In the genomic region with DNA sequence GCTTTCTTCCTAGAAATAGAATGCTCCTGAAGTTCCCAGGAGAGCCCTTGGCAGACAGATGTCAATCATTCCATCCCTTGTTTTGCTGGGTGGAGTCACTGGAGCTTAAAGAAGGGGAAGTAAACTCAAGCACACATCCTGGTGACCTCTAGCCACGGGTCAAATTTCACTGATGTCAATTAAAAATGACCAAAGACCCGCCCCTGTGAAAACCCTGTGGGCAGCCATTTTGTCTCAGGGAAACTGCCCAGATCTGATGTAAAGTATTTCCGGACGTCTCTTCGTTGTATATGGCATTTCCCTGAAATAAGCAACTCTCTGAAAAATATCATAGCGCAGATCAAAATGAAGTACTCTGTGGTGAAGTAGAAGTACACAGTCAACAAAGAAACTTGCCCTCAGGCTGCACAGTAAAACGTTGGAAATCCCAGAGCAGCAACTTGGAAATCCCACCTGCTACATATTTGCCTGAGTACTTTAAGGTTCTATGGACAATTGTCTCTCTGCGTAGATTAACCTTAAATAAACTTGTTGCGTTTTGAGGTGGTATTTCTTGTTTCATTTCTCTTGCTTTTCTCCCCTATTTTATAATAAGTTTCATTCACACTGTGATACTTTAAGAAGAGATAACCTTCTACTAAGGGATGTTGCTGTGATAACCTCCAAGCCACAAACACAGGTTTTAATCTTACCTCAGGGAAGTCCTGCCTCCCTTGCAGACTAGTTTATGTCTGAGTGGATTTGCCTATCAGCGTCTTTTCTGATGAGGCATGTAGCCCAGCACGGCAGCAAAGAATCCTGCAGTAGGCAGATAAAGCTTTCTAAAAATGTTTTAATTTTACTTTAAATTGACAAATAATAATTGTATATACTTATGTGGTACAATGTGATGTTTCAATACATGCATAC, we compare ENCODE assay signal across 1 cellular context.
A peak's percentile ranks its signal among the peaks of the same experiment; 100 is the strongest.
TF ChIP-seq lines count a peak whose summit lies in the region.

No MANE protein-coding gene starts in this region.

TF ChIP-seq in GM12878, 131 proteins besides CTCF, POLR2A, EP300 and RAD21 (continued from another document and continues in another):
- TF ChIP-seq, protein P1, sequence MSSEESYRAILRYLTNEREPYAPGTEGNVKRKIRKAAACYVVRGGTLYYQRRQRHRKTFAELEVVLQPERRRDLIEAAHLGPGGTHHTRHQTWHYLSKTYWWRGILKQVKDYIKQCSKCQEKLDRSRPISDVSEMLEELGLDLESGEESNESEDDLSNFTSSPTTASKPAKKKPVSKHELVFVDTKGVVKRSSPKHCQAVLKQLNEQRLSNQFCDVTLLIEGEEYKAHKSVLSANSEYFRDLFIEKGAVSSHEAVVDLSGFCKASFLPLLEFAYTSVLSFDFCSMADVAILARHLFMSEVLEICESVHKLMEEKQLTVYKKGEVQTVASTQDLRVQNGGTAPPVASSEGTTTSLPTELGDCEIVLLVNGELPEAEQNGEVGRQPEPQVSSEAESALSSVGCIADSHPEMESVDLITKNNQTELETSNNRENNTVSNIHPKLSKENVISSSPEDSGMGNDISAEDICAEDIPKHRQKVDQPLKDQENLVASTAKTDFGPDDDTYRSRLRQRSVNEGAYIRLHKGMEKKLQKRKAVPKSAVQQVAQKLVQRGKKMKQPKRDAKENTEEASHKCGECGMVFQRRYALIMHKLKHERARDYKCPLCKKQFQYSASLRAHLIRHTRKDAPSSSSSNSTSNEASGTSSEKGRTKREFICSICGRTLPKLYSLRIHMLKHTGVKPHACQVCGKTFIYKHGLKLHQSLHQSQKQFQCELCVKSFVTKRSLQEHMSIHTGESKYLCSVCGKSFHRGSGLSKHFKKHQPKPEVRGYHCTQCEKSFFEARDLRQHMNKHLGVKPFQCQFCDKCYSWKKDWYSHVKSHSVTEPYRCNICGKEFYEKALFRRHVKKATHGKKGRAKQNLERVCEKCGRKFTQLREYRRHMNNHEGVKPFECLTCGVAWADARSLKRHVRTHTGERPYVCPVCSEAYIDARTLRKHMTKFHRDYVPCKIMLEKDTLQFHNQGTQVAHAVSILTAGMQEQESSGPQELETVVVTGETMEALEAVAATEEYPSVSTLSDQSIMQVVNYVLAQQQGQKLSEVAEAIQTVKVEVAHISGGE (CRISPR knock-in tag; IDR thresholded peaks at IDR 0.05) = no peak
- no peak for TF ChIP-seq ZZZ3 (IDR thresholded peaks at IDR 0.05; ENCODE audit: control insufficient read depth, insufficient read length, low read depth)
- TF ChIP-seq HCFC1 (IDR thresholded peaks at IDR 0.05; ENCODE audit: low read length) = no peak
- TF ChIP-seq, protein P2, sequence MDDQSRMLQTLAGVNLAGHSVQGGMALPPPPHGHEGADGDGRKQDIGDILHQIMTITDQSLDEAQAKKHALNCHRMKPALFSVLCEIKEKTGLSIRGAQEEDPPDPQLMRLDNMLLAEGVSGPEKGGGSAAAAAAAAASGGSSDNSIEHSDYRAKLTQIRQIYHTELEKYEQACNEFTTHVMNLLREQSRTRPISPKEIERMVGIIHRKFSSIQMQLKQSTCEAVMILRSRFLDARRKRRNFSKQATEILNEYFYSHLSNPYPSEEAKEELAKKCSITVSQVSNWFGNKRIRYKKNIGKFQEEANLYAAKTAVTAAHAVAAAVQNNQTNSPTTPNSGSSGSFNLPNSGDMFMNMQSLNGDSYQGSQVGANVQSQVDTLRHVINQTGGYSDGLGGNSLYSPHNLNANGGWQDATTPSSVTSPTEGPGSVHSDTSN (IDR thresholded peaks at IDR 0.05; ENCODE audit: insufficient replicate concordance, low read depth, low read length) = peak; percentile 88
- no peak for TF ChIP-seq TCF12 (IDR thresholded peaks at IDR 0.05; ENCODE audit: low read depth, low read length)
- no peak for TF ChIP-seq ZNF24 (IDR thresholded peaks at IDR 0.05)
- TF ChIP-seq, protein P3, sequence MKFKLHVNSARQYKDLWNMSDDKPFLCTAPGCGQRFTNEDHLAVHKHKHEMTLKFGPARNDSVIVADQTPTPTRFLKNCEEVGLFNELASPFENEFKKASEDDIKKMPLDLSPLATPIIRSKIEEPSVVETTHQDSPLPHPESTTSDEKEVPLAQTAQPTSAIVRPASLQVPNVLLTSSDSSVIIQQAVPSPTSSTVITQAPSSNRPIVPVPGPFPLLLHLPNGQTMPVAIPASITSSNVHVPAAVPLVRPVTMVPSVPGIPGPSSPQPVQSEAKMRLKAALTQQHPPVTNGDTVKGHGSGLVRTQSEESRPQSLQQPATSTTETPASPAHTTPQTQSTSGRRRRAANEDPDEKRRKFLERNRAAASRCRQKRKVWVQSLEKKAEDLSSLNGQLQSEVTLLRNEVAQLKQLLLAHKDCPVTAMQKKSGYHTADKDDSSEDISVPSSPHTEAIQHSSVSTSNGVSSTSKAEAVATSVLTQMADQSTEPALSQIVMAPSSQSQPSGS (IDR thresholded peaks at IDR 0.05; ENCODE audit: low read length) = no peak; the same call in 1 of the 2 replicates
- no peak for TF ChIP-seq ZNF207 (IDR thresholded peaks at IDR 0.05; ENCODE audit: borderline replicate concordance)
- TF ChIP-seq, protein P4, sequence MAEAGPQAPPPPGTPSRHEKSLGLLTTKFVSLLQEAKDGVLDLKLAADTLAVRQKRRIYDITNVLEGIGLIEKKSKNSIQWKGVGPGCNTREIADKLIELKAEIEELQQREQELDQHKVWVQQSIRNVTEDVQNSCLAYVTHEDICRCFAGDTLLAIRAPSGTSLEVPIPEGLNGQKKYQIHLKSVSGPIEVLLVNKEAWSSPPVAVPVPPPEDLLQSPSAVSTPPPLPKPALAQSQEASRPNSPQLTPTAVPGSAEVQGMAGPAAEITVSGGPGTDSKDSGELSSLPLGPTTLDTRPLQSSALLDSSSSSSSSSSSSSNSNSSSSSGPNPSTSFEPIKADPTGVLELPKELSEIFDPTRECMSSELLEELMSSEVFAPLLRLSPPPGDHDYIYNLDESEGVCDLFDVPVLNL (IDR thresholded peaks at IDR 0.05; ENCODE audit: low read depth, low read length) = no peak
- TF ChIP-seq JUND (IDR thresholded peaks at IDR 0.05; ENCODE audit: low read depth, low read length) = no peak
- no peak for TF ChIP-seq SMC3 (IDR thresholded peaks at IDR 0.05; ENCODE audit: borderline replicate concordance, low read length)
- TF ChIP-seq, protein P5, sequence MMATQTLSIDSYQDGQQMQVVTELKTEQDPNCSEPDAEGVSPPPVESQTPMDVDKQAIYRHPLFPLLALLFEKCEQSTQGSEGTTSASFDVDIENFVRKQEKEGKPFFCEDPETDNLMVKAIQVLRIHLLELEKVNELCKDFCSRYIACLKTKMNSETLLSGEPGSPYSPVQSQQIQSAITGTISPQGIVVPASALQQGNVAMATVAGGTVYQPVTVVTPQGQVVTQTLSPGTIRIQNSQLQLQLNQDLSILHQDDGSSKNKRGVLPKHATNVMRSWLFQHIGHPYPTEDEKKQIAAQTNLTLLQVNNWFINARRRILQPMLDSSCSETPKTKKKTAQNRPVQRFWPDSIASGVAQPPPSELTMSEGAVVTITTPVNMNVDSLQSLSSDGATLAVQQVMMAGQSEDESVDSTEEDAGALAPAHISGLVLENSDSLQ (IDR thresholded peaks at IDR 0.05) = peak; percentile 96
- TF ChIP-seq, protein P6, sequence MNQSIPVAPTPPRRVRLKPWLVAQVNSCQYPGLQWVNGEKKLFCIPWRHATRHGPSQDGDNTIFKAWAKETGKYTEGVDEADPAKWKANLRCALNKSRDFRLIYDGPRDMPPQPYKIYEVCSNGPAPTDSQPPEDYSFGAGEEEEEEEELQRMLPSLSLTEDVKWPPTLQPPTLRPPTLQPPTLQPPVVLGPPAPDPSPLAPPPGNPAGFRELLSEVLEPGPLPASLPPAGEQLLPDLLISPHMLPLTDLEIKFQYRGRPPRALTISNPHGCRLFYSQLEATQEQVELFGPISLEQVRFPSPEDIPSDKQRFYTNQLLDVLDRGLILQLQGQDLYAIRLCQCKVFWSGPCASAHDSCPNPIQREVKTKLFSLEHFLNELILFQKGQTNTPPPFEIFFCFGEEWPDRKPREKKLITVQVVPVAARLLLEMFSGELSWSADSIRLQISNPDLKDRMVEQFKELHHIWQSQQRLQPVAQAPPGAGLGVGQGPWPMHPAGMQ (IDR thresholded peaks at IDR 0.05; ENCODE audit: borderline replicate concordance) = no peak
- TF ChIP-seq SP1 (IDR thresholded peaks at IDR 0.05; ENCODE audit: low read depth, low read length) = no peak
- TF ChIP-seq, protein P7, sequence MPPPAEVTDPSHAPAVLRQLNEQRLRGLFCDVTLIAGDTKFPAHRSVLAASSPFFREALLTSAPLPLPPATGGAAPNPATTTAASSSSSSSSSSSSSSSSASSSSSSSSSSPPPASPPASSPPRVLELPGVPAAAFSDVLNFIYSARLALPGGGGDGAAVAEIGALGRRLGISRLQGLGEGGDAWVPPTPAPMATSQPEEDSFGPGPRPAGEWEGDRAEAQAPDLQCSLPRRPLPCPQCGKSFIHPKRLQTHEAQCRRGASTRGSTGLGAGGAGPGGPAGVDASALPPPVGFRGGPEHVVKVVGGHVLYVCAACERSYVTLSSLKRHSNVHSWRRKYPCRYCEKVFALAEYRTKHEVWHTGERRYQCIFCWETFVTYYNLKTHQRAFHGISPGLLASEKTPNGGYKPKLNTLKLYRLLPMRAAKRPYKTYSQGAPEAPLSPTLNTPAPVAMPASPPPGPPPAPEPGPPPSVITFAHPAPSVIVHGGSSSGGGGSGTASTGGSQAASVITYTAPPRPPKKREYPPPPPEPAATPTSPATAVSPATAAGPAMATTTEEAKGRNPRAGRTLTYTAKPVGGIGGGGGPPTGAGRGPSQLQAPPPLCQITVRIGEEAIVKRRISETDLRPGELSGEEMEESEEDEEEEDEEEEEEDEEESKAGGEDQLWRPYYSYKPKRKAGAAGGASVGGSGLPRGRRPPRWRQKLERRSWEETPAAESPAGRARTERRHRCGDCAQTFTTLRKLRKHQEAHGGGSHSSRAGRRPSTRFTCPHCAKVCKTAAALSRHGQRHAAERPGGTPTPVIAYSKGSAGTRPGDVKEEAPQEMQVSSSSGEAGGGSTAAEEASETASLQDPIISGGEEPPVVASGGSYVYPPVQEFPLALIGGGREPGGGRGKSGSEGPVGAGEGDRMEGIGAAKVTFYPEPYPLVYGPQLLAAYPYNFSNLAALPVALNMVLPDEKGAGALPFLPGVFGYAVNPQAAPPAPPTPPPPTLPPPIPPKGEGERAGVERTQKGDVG (CRISPR knock-in tag; IDR thresholded peaks at IDR 0.05) = no peak
- no peak for TF ChIP-seq BHLHE40 (IDR thresholded peaks at IDR 0.05; ENCODE audit: borderline replicate concordance in 1 of 2, low read depth in 2 of 2, low read length in 1 of 2)
- no peak for TF ChIP-seq RAD51 (IDR thresholded peaks at IDR 0.05)
- TF ChIP-seq, protein P8, sequence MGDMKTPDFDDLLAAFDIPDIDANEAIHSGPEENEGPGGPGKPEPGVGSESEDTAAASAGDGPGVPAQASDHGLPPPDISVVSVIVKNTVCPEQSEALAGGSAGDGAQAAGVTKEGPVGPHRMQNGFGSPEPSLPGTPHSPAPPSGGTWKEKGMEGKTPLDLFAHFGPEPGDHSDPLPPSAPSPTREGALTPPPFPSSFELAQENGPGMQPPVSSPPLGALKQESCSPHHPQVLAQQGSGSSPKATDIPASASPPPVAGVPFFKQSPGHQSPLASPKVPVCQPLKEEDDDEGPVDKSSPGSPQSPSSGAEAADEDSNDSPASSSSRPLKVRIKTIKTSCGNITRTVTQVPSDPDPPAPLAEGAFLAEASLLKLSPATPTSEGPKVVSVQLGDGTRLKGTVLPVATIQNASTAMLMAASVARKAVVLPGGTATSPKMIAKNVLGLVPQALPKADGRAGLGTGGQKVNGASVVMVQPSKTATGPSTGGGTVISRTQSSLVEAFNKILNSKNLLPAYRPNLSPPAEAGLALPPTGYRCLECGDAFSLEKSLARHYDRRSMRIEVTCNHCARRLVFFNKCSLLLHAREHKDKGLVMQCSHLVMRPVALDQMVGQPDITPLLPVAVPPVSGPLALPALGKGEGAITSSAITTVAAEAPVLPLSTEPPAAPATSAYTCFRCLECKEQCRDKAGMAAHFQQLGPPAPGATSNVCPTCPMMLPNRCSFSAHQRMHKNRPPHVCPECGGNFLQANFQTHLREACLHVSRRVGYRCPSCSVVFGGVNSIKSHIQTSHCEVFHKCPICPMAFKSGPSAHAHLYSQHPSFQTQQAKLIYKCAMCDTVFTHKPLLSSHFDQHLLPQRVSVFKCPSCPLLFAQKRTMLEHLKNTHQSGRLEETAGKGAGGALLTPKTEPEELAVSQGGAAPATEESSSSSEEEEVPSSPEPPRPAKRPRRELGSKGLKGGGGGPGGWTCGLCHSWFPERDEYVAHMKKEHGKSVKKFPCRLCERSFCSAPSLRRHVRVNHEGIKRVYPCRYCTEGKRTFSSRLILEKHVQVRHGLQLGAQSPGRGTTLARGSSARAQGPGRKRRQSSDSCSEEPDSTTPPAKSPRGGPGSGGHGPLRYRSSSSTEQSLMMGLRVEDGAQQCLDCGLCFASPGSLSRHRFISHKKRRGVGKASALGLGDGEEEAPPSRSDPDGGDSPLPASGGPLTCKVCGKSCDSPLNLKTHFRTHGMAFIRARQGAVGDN (IDR thresholded peaks at IDR 0.05) = peak; percentile 64
- no peak for TF ChIP-seq HDGF (IDR thresholded peaks at IDR 0.05)
- TF ChIP-seq EZH2 (IDR thresholded peaks at IDR 0.05; ENCODE audit: borderline replicate concordance, control insufficient read depth, low read depth, low read length) = no peak
- TF ChIP-seq HDAC2 (IDR thresholded peaks at IDR 0.05) = no peak
- peak; percentile 31 for TF ChIP-seq RELA (IDR thresholded peaks at IDR 0.05; ENCODE audit: borderline replicate concordance, partially characterized antibody)
- TF ChIP-seq, protein P9, sequence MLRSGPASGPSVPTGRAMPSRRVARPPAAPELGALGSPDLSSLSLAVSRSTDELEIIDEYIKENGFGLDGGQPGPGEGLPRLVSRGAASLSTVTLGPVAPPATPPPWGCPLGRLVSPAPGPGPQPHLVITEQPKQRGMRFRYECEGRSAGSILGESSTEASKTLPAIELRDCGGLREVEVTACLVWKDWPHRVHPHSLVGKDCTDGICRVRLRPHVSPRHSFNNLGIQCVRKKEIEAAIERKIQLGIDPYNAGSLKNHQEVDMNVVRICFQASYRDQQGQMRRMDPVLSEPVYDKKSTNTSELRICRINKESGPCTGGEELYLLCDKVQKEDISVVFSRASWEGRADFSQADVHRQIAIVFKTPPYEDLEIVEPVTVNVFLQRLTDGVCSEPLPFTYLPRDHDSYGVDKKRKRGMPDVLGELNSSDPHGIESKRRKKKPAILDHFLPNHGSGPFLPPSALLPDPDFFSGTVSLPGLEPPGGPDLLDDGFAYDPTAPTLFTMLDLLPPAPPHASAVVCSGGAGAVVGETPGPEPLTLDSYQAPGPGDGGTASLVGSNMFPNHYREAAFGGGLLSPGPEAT (IDR thresholded peaks at IDR 0.05; ENCODE audit: low read depth) = peak; percentile 43; the same call in 1 of the 2 replicates
- no peak for TF ChIP-seq RBBP5 (conservative IDR thresholded peaks at IDR 0.05)
- TF ChIP-seq CBX5 (IDR thresholded peaks at IDR 0.05; ENCODE audit: low read depth) = no peak
- no peak for TF ChIP-seq SIN3A (IDR thresholded peaks at IDR 0.05; ENCODE audit: low read depth, low read length)
- 0 out of 2 replicates have a peak, but pooled peaks have one; percentile 34 for TF ChIP-seq TBL1XR1 (IDR thresholded peaks at IDR 0.05; ENCODE audit: low read depth, low read length)
- no peak for TF ChIP-seq KDM1A (IDR thresholded peaks at IDR 0.05; ENCODE audit: borderline replicate concordance)
- peak; percentile 43 for TF ChIP-seq JUNB (IDR thresholded peaks at IDR 0.05)
- TF ChIP-seq, protein P10, sequence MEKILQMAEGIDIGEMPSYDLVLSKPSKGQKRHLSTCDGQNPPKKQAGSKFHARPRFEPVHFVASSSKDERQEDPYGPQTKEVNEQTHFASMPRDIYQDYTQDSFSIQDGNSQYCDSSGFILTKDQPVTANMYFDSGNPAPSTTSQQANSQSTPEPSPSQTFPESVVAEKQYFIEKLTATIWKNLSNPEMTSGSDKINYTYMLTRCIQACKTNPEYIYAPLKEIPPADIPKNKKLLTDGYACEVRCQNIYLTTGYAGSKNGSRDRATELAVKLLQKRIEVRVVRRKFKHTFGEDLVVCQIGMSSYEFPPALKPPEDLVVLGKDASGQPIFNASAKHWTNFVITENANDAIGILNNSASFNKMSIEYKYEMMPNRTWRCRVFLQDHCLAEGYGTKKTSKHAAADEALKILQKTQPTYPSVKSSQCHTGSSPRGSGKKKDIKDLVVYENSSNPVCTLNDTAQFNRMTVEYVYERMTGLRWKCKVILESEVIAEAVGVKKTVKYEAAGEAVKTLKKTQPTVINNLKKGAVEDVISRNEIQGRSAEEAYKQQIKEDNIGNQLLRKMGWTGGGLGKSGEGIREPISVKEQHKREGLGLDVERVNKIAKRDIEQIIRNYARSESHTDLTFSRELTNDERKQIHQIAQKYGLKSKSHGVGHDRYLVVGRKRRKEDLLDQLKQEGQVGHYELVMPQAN (conservative IDR thresholded peaks at IDR 0.05) = no peak
